Comparison of ENCODE assay signal across 9 cellular contexts in the genomic region with DNA sequence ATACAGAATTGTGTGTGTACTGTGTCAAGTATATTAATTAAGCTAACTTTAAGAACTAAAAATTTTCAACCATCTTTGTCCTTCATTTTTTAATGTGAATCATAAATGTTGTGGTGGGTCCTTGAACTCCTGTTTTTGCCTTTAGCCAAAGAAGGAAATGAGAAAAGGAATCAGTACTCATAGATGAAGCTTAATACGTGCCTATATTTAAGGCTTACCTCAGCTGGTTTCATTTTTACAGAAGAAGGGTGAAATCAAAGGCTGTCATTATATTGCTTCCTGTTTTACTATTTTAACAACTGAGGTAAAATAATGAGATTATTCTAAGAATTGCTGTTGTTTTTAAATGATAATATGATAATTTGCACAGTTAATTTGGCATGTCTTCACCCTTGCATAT. TPM values are rescaled to one million over a fixed set of nuclear protein-coding genes. Genes with fewer than 3 reads are reported as not detected.
DNase-seq lines count a peak whose midpoint lies in the region; ATAC-seq, FAIRE-seq and TF ChIP-seq lines count a peak whose summit lies in the region.
"Had no signal": no experiment of that assay in that cellular context is flagged by ENCODE, and none has a peak within 500 bp of the region (broad histone marks: within the 10 kb centered on the region; RNA-seq: fewer than 3 reads in every experiment).

No MANE protein-coding gene starts in this region.

- TF ChIP-seq CTCF in CD14-positive monocyte (IDR thresholded peaks at IDR 0.05) (no peak), brain microvascular endothelial cell (IDR thresholded peaks at IDR 0.05; ENCODE audit: low read depth, low read length, missing control alignments) (no peak)

- H3K4me3 Mint-ChIP-seq in T-helper 17 cell = peak overlapping the region; percentile 47
- peak overlapping the region in 1 of 2 donors; percentile 44 for H3K4me3 Mint-ChIP-seq in CD14-positive monocyte

- H3K27ac Mint-ChIP-seq in T-helper 17 cell (peak overlapping the region; percentile 41), CD14-positive monocyte (no peak overlapping the region)

- DNase-seq in CD1c-positive myeloid dendritic cell (ENCODE audit: extremely low spot score) (peak; percentile 59), GM19239 (ENCODE audit: insufficient read length, low spot score) (no peak), T-helper 17 cell (no peak), DMS114 treated with DMSO at 0.1 percent for 48 hours (lab: John Stamatoyannopoulos, UW; ENCODE audit: unreplicated experiment) (no peak), CD14-positive monocyte (ENCODE audit: low spot score) (no peak), brain microvascular endothelial cell (no peak)
- DNase-seq: thyroid gland had no signal

- H3K27me3 Mint-ChIP-seq in T-helper 17 cell (no peaks in the 10 kb centered on the region), CD14-positive monocyte (ENCODE audit: low read depth in 3 of 3) (peaks cover 0 to 7% (median 0%) of the 10 kb centered on the region in 3 donors)

- H3K4me1 Mint-ChIP-seq in T-helper 17 cell (peaks cover 18% of the 10 kb centered on the region), CD14-positive monocyte (peaks cover 13% of the 10 kb centered on the region)

- no peaks in the 10 kb centered on the region for H3K36me3 ChIP-seq in brain microvascular endothelial cell (replicated peaks)
- H3K36me3 ChIP-seq: thyroid gland had no signal

- H3K36me3 Mint-ChIP-seq in T-helper 17 cell (ENCODE audit: low read depth) (peaks cover 2% of the 10 kb centered on the region), CD14-positive monocyte (no peaks in the 10 kb centered on the region)

- in situ Hi-C loops in brain microvascular endothelial cell (cut with HindIII; ENCODE audit: low pct_ligation_motif_present, low sequenced_read_pairs) = no loop called here

- H3K27me3 ChIP-seq in brain microvascular endothelial cell (replicated peaks) = no peaks in the 10 kb centered on the region
- H3K27me3 ChIP-seq: thyroid gland had no signal

- ATAC-seq in HG03064 (IDR thresholded peaks at IDR 0.05; ENCODE audit: low read depth, unreplicated experiment) (peak; percentile 64), T-helper 17 cell (peak; percentile 57), HG03460 (IDR thresholded peaks at IDR 0.05; ENCODE audit: unreplicated experiment) (no peak)

- H3K4me3 ChIP-seq in brain microvascular endothelial cell (ENCODE audit: low read depth, low read length) = no peak overlapping the region
- H3K4me3 ChIP-seq: thyroid gland had no signal

- intact Hi-C loops in CD14-positive monocyte (cut with micrococcal nuclease) = no loop called here

- peak; percentile 49 for FAIRE-seq in GM19239 (lab: Jason Lieb, UNC)

- peaks cover 0 to 1% (median 0%) of the 10 kb centered on the region in 7 donors for H3K9me3 Mint-ChIP-seq in CD14-positive monocyte

- no peak overlapping the region for H3K27ac ChIP-seq in brain microvascular endothelial cell
- H3K27ac ChIP-seq: thyroid gland had no signal

- H3K9me3 ChIP-seq in T-helper 17 cell (ENCODE audit: control insufficient read depth, low read length, poor library complexity, severe bottlenecking) = no peaks in the 10 kb centered on the region
- H3K9me3 ChIP-seq: thyroid gland had no signal

RNA-seq across cellular contexts. Expression of gene SNX13, which starts 6.3 kb away (rescaled TPM):
- 10 to 100 TPM; 29.2 to 29.6 TPM for total RNA-seq in T-helper 17 cell
- 10 to 100 TPM; 17.4 to 31.3 TPM for polyA plus RNA-seq in CD14-positive monocyte
